1 cellular context compared by ENCODE assay signal in genomic region chr7:151457534-151457933, GRCh38.
TF ChIP-seq lines count a peak whose summit lies in the region.

No MANE protein-coding gene starts in this region.

TF ChIP-seq in WTC11, 78 proteins besides CTCF, POLR2A, EP300 and RAD21 (continued from another document):
- TF ChIP-seq ZNF512 (CRISPR knock-in tag; IDR thresholded peaks at IDR 0.05; ENCODE audit: borderline replicate concordance) (no peak), NFATC4 (CRISPR knock-in tag; IDR thresholded peaks at IDR 0.05) (no peak), GRHL2 (CRISPR knock-in tag; IDR thresholded peaks at IDR 0.05; ENCODE audit: insufficient replicate concordance, severe bottlenecking) (no peak), ATF3 (CRISPR knock-in tag; conservative IDR thresholded peaks at IDR 0.05) (no peak), FOXP4 (CRISPR knock-in tag; IDR thresholded peaks at IDR 0.05) (no peak)
